ENCODE assay signal across 1 cellular context in the genomic region with DNA sequence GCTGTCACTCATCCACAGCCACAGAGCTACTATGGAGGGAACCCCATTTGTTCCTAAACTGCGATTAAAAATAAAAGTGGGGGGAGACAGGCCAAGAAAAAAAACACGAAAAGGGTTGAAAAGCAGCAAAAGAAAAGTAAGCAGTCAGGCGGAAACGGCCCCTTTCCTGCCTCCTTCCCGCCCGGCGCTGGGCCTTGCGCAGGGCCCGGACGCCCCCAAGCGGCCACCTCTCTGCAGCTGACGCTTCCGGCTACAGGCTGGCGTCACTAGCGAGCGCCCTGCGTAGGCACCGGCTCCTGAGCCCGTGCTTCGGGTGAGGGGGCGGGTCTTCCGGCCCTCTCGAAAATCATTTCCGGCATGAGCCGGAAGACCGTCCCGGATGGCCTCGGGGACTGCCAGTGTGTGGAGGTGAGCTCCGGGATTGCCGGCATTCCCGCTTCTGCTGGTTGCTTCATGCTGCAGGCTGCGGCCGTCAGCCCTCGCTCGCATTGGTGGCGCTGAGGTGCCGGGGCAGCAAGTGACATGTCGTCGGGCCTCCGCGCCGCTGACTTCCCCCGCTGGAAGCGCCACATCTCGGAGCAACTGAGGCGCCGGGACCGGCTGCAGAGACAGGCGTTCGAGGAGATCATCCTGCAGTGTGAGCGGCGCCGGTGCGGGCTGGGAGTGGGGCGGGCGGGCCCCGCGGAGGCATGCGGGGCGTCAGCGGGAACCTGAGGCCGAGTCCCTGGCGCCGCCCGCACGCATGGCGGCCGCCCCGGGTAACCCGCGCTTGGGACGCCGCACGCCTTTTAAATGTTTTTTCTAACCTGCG.
TF ChIP-seq lines count a peak whose summit lies in the region.

Gene ATG16L1, plus strand, starts transcription at position 368 of the 811 bp plus-strand sequence. Its CDS starts 155 bp downstream, at position 523.

TF ChIP-seq in HepG2, 621 proteins besides CTCF, POLR2A, EP300 and RAD21 (continued from another document and continues in another):
- peak; percentile 89 for TF ChIP-seq ZNF292 (CRISPR knock-in tag; IDR thresholded peaks at IDR 0.05; ENCODE audit: borderline replicate concordance, low read depth)
- no peak for TF ChIP-seq MATR3 (CRISPR knock-in tag; IDR thresholded peaks at IDR 0.05)
- TF ChIP-seq EEA1 (CRISPR knock-in tag; IDR thresholded peaks at IDR 0.05; ENCODE audit: borderline replicate concordance) = 0 out of 2 replicates have a peak, but pooled peaks have one; percentile 76
- TF ChIP-seq MTA1 (CRISPR knock-in tag; IDR thresholded peaks at IDR 0.05; ENCODE audit: borderline replicate concordance) = peak; percentile 87; the same call in 1 of the 2 replicates
- peak; percentile 95; the same call in 1 of the 2 replicates for TF ChIP-seq ZZZ3 (CRISPR knock-in tag; IDR thresholded peaks at IDR 0.05; ENCODE audit: borderline replicate concordance)
- TF ChIP-seq NFAT5 (CRISPR knock-in tag; IDR thresholded peaks at IDR 0.05) = no peak
- TF ChIP-seq, protein P1, sequence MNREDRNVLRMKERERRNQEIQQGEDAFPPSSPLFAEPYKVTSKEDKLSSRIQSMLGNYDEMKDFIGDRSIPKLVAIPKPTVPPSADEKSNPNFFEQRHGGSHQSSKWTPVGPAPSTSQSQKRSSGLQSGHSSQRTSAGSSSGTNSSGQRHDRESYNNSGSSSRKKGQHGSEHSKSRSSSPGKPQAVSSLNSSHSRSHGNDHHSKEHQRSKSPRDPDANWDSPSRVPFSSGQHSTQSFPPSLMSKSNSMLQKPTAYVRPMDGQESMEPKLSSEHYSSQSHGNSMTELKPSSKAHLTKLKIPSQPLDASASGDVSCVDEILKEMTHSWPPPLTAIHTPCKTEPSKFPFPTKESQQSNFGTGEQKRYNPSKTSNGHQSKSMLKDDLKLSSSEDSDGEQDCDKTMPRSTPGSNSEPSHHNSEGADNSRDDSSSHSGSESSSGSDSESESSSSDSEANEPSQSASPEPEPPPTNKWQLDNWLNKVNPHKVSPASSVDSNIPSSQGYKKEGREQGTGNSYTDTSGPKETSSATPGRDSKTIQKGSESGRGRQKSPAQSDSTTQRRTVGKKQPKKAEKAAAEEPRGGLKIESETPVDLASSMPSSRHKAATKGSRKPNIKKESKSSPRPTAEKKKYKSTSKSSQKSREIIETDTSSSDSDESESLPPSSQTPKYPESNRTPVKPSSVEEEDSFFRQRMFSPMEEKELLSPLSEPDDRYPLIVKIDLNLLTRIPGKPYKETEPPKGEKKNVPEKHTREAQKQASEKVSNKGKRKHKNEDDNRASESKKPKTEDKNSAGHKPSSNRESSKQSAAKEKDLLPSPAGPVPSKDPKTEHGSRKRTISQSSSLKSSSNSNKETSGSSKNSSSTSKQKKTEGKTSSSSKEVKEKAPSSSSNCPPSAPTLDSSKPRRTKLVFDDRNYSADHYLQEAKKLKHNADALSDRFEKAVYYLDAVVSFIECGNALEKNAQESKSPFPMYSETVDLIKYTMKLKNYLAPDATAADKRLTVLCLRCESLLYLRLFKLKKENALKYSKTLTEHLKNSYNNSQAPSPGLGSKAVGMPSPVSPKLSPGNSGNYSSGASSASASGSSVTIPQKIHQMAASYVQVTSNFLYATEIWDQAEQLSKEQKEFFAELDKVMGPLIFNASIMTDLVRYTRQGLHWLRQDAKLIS (CRISPR knock-in tag; IDR thresholded peaks at IDR 0.05) = 0 out of 2 replicates have a peak, but pooled peaks have one; percentile 34
- TF ChIP-seq NFYC (CRISPR knock-in tag; IDR thresholded peaks at IDR 0.05) = peak; percentile 80
- TF ChIP-seq SPEN (CRISPR knock-in tag; IDR thresholded peaks at IDR 0.05; ENCODE audit: low read depth) = peak; percentile 95
- TF ChIP-seq NFATC3 (CRISPR knock-in tag; IDR thresholded peaks at IDR 0.05) = peak; percentile 5; the same call in 1 of the 2 replicates
- TF ChIP-seq ZSCAN20 (CRISPR knock-in tag; IDR thresholded peaks at IDR 0.05; ENCODE audit: borderline replicate concordance) = no peak
- TF ChIP-seq ZBTB7B (CRISPR knock-in tag; IDR thresholded peaks at IDR 0.05) = peak; percentile 64
- TF ChIP-seq JUN (CRISPR knock-in tag; IDR thresholded peaks at IDR 0.05) = peak; percentile 79; the same call in 1 of the 2 replicates
- TF ChIP-seq KDM4B (CRISPR knock-in tag; IDR thresholded peaks at IDR 0.05) = peak; percentile 98
- TF ChIP-seq, protein P2, sequence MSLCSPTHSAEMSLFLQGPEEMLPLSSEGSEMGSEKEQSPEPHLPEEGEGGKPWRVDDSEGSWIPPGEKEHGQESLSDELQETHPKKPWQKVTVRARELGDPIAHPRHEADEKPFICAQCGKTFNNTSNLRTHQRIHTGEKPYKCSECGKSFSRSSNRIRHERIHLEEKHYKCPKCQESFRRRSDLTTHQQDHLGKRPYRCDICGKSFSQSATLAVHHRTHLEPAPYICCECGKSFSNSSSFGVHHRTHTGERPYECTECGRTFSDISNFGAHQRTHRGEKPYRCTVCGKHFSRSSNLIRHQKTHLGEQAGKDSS (CRISPR knock-in tag; IDR thresholded peaks at IDR 0.05; ENCODE audit: borderline replicate concordance, low read depth) = no peak
- TF ChIP-seq ZNF430 (CRISPR knock-in tag; IDR thresholded peaks at IDR 0.05) = no peak
- TF ChIP-seq CREB3 (CRISPR knock-in tag; IDR thresholded peaks at IDR 0.05) = peak; percentile 61; the same call in 1 of the 2 replicates
- TF ChIP-seq SAFB2 (CRISPR knock-in tag; IDR thresholded peaks at IDR 0.05; ENCODE audit: borderline replicate concordance, low read depth) = peak; percentile 71
- TF ChIP-seq ZNF572 (CRISPR knock-in tag; IDR thresholded peaks at IDR 0.05) = peak; percentile 92; the same call in 1 of the 2 replicates
- peak; percentile 95 for TF ChIP-seq PHF8 (CRISPR knock-in tag; IDR thresholded peaks at IDR 0.05)
- TF ChIP-seq ZNF329 (CRISPR knock-in tag; IDR thresholded peaks at IDR 0.05; ENCODE audit: low read depth) = no peak
- TF ChIP-seq, protein P3, sequence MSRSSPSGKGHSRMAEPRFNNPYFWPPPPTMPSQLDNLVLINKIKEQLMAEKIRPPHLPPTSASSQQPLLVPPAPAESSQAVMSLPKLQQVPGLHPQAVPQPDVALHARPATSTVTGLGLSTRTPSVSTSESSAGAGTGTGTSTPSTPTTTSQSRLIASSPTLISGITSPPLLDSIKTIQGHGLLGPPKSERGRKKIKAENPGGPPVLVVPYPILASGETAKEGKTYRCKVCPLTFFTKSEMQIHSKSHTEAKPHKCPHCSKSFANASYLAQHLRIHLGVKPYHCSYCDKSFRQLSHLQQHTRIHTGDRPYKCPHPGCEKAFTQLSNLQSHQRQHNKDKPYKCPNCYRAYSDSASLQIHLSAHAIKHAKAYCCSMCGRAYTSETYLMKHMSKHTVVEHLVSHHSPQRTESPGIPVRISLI (CRISPR knock-in tag; IDR thresholded peaks at IDR 0.05; ENCODE audit: borderline replicate concordance) = peak; percentile 83; the same call in 1 of the 2 replicates
- TF ChIP-seq PPARG (CRISPR knock-in tag; conservative IDR thresholded peaks at IDR 0.05) = peak; percentile 78
- TF ChIP-seq ZSCAN30 (CRISPR knock-in tag; IDR thresholded peaks at IDR 0.05) = no peak
- TF ChIP-seq TGIF2 (CRISPR knock-in tag; IDR thresholded peaks at IDR 0.05) = peak; percentile 77
- TF ChIP-seq MEF2D (CRISPR knock-in tag; IDR thresholded peaks at IDR 0.05) = peak; percentile 83
- peak; percentile 86 for TF ChIP-seq KLF11 (CRISPR knock-in tag; IDR thresholded peaks at IDR 0.05)
- TF ChIP-seq ZNF780A (CRISPR knock-in tag; IDR thresholded peaks at IDR 0.05) = peak; percentile 66; the same call in 1 of the 2 replicates
- TF ChIP-seq, protein P4, sequence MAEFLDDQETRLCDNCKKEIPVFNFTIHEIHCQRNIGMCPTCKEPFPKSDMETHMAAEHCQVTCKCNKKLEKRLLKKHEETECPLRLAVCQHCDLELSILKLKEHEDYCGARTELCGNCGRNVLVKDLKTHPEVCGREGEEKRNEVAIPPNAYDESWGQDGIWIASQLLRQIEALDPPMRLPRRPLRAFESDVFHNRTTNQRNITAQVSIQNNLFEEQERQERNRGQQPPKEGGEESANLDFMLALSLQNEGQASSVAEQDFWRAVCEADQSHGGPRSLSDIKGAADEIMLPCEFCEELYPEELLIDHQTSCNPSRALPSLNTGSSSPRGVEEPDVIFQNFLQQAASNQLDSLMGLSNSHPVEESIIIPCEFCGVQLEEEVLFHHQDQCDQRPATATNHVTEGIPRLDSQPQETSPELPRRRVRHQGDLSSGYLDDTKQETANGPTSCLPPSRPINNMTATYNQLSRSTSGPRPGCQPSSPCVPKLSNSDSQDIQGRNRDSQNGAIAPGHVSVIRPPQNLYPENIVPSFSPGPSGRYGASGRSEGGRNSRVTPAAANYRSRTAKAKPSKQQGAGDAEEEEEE (CRISPR knock-in tag; IDR thresholded peaks at IDR 0.05; ENCODE audit: borderline replicate concordance) = peak; percentile 71; the same call in 1 of the 2 replicates
- no peak for TF ChIP-seq ZNF343 (CRISPR knock-in tag; IDR thresholded peaks at IDR 0.05)
- peak; percentile 71 for TF ChIP-seq MED8 (CRISPR knock-in tag; IDR thresholded peaks at IDR 0.05; ENCODE audit: insufficient replicate concordance)
- TF ChIP-seq ZNF878 (CRISPR knock-in tag; IDR thresholded peaks at IDR 0.05) = no peak
- peak; percentile 93; the same call in 1 of the 2 replicates for TF ChIP-seq ELK4 (CRISPR knock-in tag; IDR thresholded peaks at IDR 0.05; ENCODE audit: borderline replicate concordance)
- no peak; the same call in 1 of the 2 replicates for TF ChIP-seq ARID3A (IDR thresholded peaks at IDR 0.05; ENCODE audit: low read depth, low read length)
- peak; percentile 88; the same call in 1 of the 2 replicates for TF ChIP-seq ZNF678 (CRISPR knock-in tag; IDR thresholded peaks at IDR 0.05)
- TF ChIP-seq ZNF891 (CRISPR knock-in tag; IDR thresholded peaks at IDR 0.05) = peak; percentile 86
